34 cellular contexts compared by ENCODE assay signal in genomic region chr9:134938346-134939079, GRCh38. TPM values are rescaled to one million over a fixed set of nuclear protein-coding genes. Genes with fewer than 3 reads are reported as not detected.
"Had no signal": no experiment of that assay in that cellular context is flagged by ENCODE, and none has a peak within 500 bp of the region (broad histone marks: within the 10 kb centered on the region; RNA-seq: fewer than 3 reads in every experiment).

No MANE protein-coding gene starts in this region.

- H3K4me1 Mint-ChIP-seq: activated CD4-positive, alpha-beta memory T cell treated with anti-CD3 and anti-CD28 coated beads, Interleukin-2, amount 10 ng/mL, durations not matched to agents 7 days and 5 days; activated CD4-positive, alpha-beta T cell treated with anti-CD3 and anti-CD28 coated beads, Interleukin-2, amount 10 ng/mL, durations not matched to agents 24 days and 14 days; activated T-helper 17 cell treated with anti-CD3 and anti-CD28 coated beads, Interleukin-2, amount 50 U/mL, for 72 hours had no signal

- H3K36me3 ChIP-seq: esophagus squamous epithelium, heart right ventricle, left lung, right lobe of liver, stomach, thyroid gland, upper lobe of left lung, vagina had no signal

- H3K27me3 Mint-ChIP-seq: activated CD4-positive, alpha-beta memory T cell treated with anti-CD3 and anti-CD28 coated beads, Interleukin-2, amount 10 ng/mL, durations not matched to agents 7 days and 5 days; activated CD4-positive, alpha-beta T cell treated with anti-CD3 and anti-CD28 coated beads, Interleukin-2, amount 10 ng/mL, durations not matched to agents 24 days and 14 days had no signal

- H3K9me3 Mint-ChIP-seq: activated CD4-positive, alpha-beta memory T cell treated with anti-CD3 and anti-CD28 coated beads, Interleukin-2, amount 10 ng/mL, durations not matched to agents 7 days and 5 days; activated CD4-positive, alpha-beta T cell treated with anti-CD3 and anti-CD28 coated beads, Interleukin-2, amount 10 ng/mL, durations not matched to agents 24 days and 14 days; activated T-cell treated with anti-CD3 and anti-CD28 coated beads, Interleukin-2, amount 50 U/mL, for 24 hours; activated T-helper 17 cell treated with anti-CD3 and anti-CD28 coated beads, Interleukin-2, amount 50 U/mL, for 72 hours; central memory CD8-positive, alpha-beta T cell; stimulated activated naive B cell treated with anti-CD40 and anti-IgM and Interleukin-4, amounts not matched to agents 10 μg/mL and 1 μg/mL and 100 μg/mL, for 72 hours; T-helper 1 cell treated with Interleukin-12 subunit alpha and Interleukin-12 subunit beta and Interleukin-4 antibody, amounts not matched to agents 30 μg/mL and 1 μg/mL, for 36 hours had no signal

- H3K27me3 ChIP-seq: right lobe of liver, thyroid gland, vagina had no signal

- H3K4me1 ChIP-seq: right lobe of liver, thyroid gland had no signal

- H3K36me3 Mint-ChIP-seq: stimulated activated naive B cell treated with anti-CD40 and anti-IgM and Interleukin-4, amounts not matched to agents 10 μg/mL and 1 μg/mL and 100 μg/mL, for 72 hours had no signal

- ATAC-seq: activated T-helper 17 cell treated with anti-CD3 and anti-CD28 coated beads, Interleukin-2, amount 50 U/mL, for 72 hours; heart right ventricle; left lung; mucosa of descending colon had no signal

- H3K4me3 ChIP-seq: esophagus squamous epithelium, heart right ventricle, left lung, lung, mucosa of descending colon, right lobe of liver, stomach, thyroid gland, upper lobe of left lung, vagina had no signal

- H3K27ac Mint-ChIP-seq: activated CD4-positive, alpha-beta memory T cell treated with anti-CD3 and anti-CD28 coated beads, Interleukin-2, amount 10 ng/mL, durations not matched to agents 7 days and 5 days; activated CD4-positive, alpha-beta T cell treated with anti-CD3 and anti-CD28 coated beads, Interleukin-2, amount 10 ng/mL, durations not matched to agents 24 days and 14 days; activated T-cell treated with anti-CD3 and anti-CD28 coated beads, Interleukin-2, amount 50 U/mL, for 24 hours; activated T-helper 17 cell treated with anti-CD3 and anti-CD28 coated beads, Interleukin-2, amount 50 U/mL, for 72 hours; stimulated activated naive B cell treated with anti-CD40 and anti-IgM and Interleukin-4, amounts not matched to agents 10 μg/mL and 1 μg/mL and 100 μg/mL, for 72 hours; T-helper 1 cell treated with Interleukin-12 subunit alpha and Interleukin-12 subunit beta and Interleukin-4 antibody, amounts not matched to agents 30 μg/mL and 1 μg/mL, for 36 hours had no signal

- H3K27ac ChIP-seq: epithelial cell of prostate, esophagus squamous epithelium, heart right ventricle, left lung, right lobe of liver, stomach, thyroid gland, upper lobe of left lung, vagina, VCaP had no signal

- DNase-seq: activated CD4-positive, alpha-beta memory T cell treated with anti-CD3 and anti-CD28 coated beads, Interleukin-2, amount 10 ng/mL, durations not matched to agents 7 days and 5 days; activated CD4-positive, alpha-beta T cell treated with anti-CD3 and anti-CD28 coated beads, Interleukin-2, amount 10 ng/mL, durations not matched to agents 24 days and 14 days; activated CD4-positive, CD25-positive, alpha-beta regulatory T cell treated with anti-CD3 and anti-CD28 coated beads, Interleukin-2, amount 50 U/mL, for 72 hours; activated CD8-positive, alpha-beta memory T cell treated with anti-CD3 and anti-CD28 coated beads, Interleukin-2, amount 50 U/mL, for 48 hours; activated gamma-delta T cell treated with Interleukin-2 at 50 U/mL for 16 hours; activated naive CD4-positive, alpha-beta T cell treated with anti-CD3 and anti-CD28 coated beads, Interleukin-2, amount 50 U/mL, for 16 hours; activated T-cell treated with anti-CD3 and anti-CD28 coated beads, Interleukin-2, amount 50 U/mL, for 24 hours; amniotic stem cell; effector CD8-positive, alpha-beta T cell; esophagus squamous epithelium; foreskin melanocyte; heart right ventricle; kidney glomerular epithelial cell; left lung; mesendoderm; mucosa of descending colon; occipital lobe; stimulated activated CD4-positive, alpha-beta T cell treated with anti-CD3 and anti-CD28 coated beads, Interleukin-12 subunit alpha, Interleukin-12 subunit beta, amount 100 ng/mL, for 4 hours; stimulated activated naive B cell treated with anti-CD40 and anti-IgM and Interleukin-4, amounts not matched to agents 10 μg/mL and 1 μg/mL and 100 μg/mL, for 72 hours; stomach; T-helper 9 cell; thyroid gland; upper lobe of left lung had no signal

- H3K4me3 Mint-ChIP-seq: activated CD4-positive, alpha-beta memory T cell treated with anti-CD3 and anti-CD28 coated beads, Interleukin-2, amount 10 ng/mL, durations not matched to agents 7 days and 5 days; activated CD4-positive, alpha-beta T cell treated with anti-CD3 and anti-CD28 coated beads, Interleukin-2, amount 10 ng/mL, durations not matched to agents 24 days and 14 days; activated T-cell treated with anti-CD3 and anti-CD28 coated beads, Interleukin-2, amount 50 U/mL, for 24 hours; activated T-helper 17 cell treated with anti-CD3 and anti-CD28 coated beads, Interleukin-2, amount 50 U/mL, for 72 hours; central memory CD8-positive, alpha-beta T cell; stimulated activated naive B cell treated with anti-CD40 and anti-IgM and Interleukin-4, amounts not matched to agents 10 μg/mL and 1 μg/mL and 100 μg/mL, for 72 hours; T-helper 1 cell treated with Interleukin-12 subunit alpha and Interleukin-12 subunit beta and Interleukin-4 antibody, amounts not matched to agents 30 μg/mL and 1 μg/mL, for 36 hours had no signal

- H3K9me3 ChIP-seq: esophagus squamous epithelium, heart right ventricle, left lung, mucosa of descending colon, right lobe of liver, stomach, thyroid gland, upper lobe of left lung, vagina had no signal

RNA-seq across cellular contexts. Expression of gene FCN1, which starts 20.8 kb away (rescaled TPM):
- total RNA-seq: activated CD4-positive, alpha-beta memory T cell treated with anti-CD3 and anti-CD28 coated beads, Interleukin-2, amount 10 ng/mL, durations not matched to agents 7 days and 5 days; activated CD4-positive, alpha-beta T cell treated with anti-CD3 and anti-CD28 coated beads, Interleukin-2, amount 10 ng/mL, durations not matched to agents 24 days and 14 days; activated T-helper 17 cell treated with anti-CD3 and anti-CD28 coated beads, Interleukin-2, amount 50 U/mL, for 72 hours; dermis microvascular lymphatic vessel endothelial cell; glomerular endothelial cell had no signal
- polyA plus RNA-seq: neural cell had no signal

RNA-seq across cellular contexts. Expression of gene FCN2, which starts 57.9 kb away (rescaled TPM):
- total RNA-seq: activated CD4-positive, alpha-beta memory T cell treated with anti-CD3 and anti-CD28 coated beads, Interleukin-2, amount 10 ng/mL, durations not matched to agents 7 days and 5 days; activated CD4-positive, alpha-beta T cell treated with anti-CD3 and anti-CD28 coated beads, Interleukin-2, amount 10 ng/mL, durations not matched to agents 24 days and 14 days; activated T-helper 17 cell treated with anti-CD3 and anti-CD28 coated beads, Interleukin-2, amount 50 U/mL, for 72 hours; dermis microvascular lymphatic vessel endothelial cell; esophagus squamous epithelium; glomerular endothelial cell; left lung; lung; mucosa of descending colon; occipital lobe; stomach; upper lobe of left lung; vagina had no signal
- polyA plus RNA-seq: neural cell had no signal
